15 cellular contexts compared by ENCODE assay signal in genomic region chr9:98886691-98887229, GRCh38. TPM values are rescaled to one million over a fixed set of nuclear protein-coding genes. Genes with fewer than 3 reads are reported as not detected.
DNase-seq lines count a peak whose midpoint lies in the region; ATAC-seq and TF ChIP-seq lines count a peak whose summit lies in the region.
"Had no signal": no experiment of that assay in that cellular context is flagged by ENCODE, and none has a peak within 500 bp of the region (broad histone marks: within the 10 kb centered on the region; RNA-seq: fewer than 3 reads in every experiment).

No MANE protein-coding gene starts in this region.

- TF ChIP-seq CTCF in hepatocyte (IDR thresholded peaks at IDR 0.05; ENCODE audit: poor library complexity), result no peak

- H4K20me1 ChIP-seq in hepatocyte (ENCODE audit: insufficient read depth, poor library complexity, severe bottlenecking), result no peaks in the 10 kb centered on the region

- no peak overlapping the region for H3K4me2 ChIP-seq in hepatocyte

- H3K9me3 ChIP-seq in hepatocyte (ENCODE audit: low read depth), result no peaks in the 10 kb centered on the region

- H3K36me3 ChIP-seq in hepatocyte (replicated peaks; ENCODE audit: insufficient read depth, low read depth), result no peaks in the 10 kb centered on the region

- intact Hi-C loops in head of caudate nucleus (cut with DNase I), result no loop called here

- DNase-seq in MV-4-11 (lab: John Stamatoyannopoulos, UW), result peak; percentile 78
- DNase-seq in dermis blood vessel endothelial cell, result peak; percentile 91
- DNase-seq in left kidney (ENCODE audit: low read depth, low spot score), result peak; percentile 34
- peak; percentile 45 for DNase-seq in stromal cell of bone marrow (ENCODE audit: low read depth)
- DNase-seq in NCI-H2171 treated with DMSO at 0.1 percent for 48 hours (lab: John Stamatoyannopoulos, UW), result no peak
- DNase-seq in hepatocyte (ENCODE audit: low spot score), result no peak
- DNase-seq in head of caudate nucleus, result no peak
- DNase-seq: activated naive CD4-positive, alpha-beta T cell treated with anti-CD3 and anti-CD28 coated beads, Interleukin-2, amount 50 U/mL, for 16 hours; CD4-positive, alpha-beta T cell; naive thymus-derived CD8-positive, alpha-beta T cell; NCI-H1436 treated with DMSO at 0.1 percent for 48 hours; SHP77; substantia nigra had no signal

- H3K4me1 ChIP-seq in hepatocyte (ENCODE audit: insufficient read depth), result peaks cover 5% of the 10 kb centered on the region

- H3K27ac ChIP-seq in hepatocyte, result no peak overlapping the region

- no peaks in the 10 kb centered on the region for H3K27me3 ChIP-seq in hepatocyte

- WGBS in hepatocyte (ENCODE audit: low lambda C conversion rate, missing lambda C conversion rate), result 55% methylated on average over 6 of the region's 6 CpGs

- no peak overlapping the region for H2AFZ ChIP-seq in hepatocyte

- H3K9me2 ChIP-seq in hepatocyte (replicated peaks; ENCODE audit: insufficient read depth), result no peaks in the 10 kb centered on the region

- H3K4me3 ChIP-seq in hepatocyte, result no peak overlapping the region

- no peak for ATAC-seq in GM21360 (IDR thresholded peaks at IDR 0.05; ENCODE audit: unreplicated experiment)
- ATAC-seq: naive thymus-derived CD8-positive, alpha-beta T cell had no signal

- H3K79me2 ChIP-seq in hepatocyte, result no peaks in the 10 kb centered on the region

RNA-seq across cellular contexts. Expression of gene COL15A1, which starts 56.9 kb away (rescaled TPM):
- total RNA-seq in dermis blood vessel endothelial cell (0.42 and 31.5 TPM in 2 replicates), hepatocyte (105 and 106 TPM in 2 replicates)
- polyA plus RNA-seq in hepatocyte, result 87.2 and 97.6 TPM in 2 replicates
- total RNA-seq: CD4-positive, alpha-beta T cell; naive thymus-derived CD8-positive, alpha-beta T cell had no signal
- polyA plus RNA-seq: keratinocyte; naive thymus-derived CD8-positive, alpha-beta T cell had no signal

Comparison
In these comparisons a context has a peak if more than half of its experiments do, and no peak if none do; other contexts are left out.
1. DNase-seq: peak in MV-4-11 (single experiment), dermis blood vessel endothelial cell (single experiment), left kidney (single experiment) and stromal cell of bone marrow (single experiment); none in NCI-H2171 treated with DMSO at 0.1 percent for 48 hours (single experiment), hepatocyte (single experiment) and head of caudate nucleus (0 of 42).